10 cellular contexts compared by ENCODE assay signal in the genomic region with DNA sequence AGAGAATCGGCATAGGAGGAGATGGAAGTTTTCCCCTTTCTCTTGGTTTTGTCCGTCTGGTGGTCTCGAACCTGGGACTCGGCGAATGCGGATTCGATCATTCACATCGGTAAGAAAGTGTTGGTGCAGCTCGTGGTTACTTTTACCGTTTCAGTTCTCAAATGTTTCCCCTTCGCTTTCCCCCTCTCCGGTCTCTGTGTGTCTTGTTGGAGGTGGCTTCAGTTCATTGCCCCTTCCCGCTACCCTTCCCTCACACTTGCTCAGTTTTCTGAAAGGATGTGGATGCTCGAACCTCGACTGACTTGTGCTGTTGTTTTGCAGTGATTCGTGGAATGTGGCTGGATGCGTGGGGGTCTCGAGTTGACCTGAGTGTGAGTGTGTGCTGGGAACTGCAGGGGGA. TPM values are rescaled to one million over a fixed set of nuclear protein-coding genes. Genes with fewer than 3 reads are reported as not detected.
DNase-seq lines count a peak whose midpoint lies in the region; TF ChIP-seq lines count a peak whose summit lies in the region.
"Had no signal": no experiment of that assay in that cellular context is flagged by ENCODE, and none has a peak within 500 bp of the region (broad histone marks: within the 10 kb centered on the region; RNA-seq: fewer than 3 reads in every experiment).

No MANE protein-coding gene starts in this region.

- peak overlapping the region; percentile 80 for H3K4me2 ChIP-seq in neural cell (ENCODE audit: low read length)

- H3K79me2 ChIP-seq in neural cell (replicated peaks; ENCODE audit: insufficient read depth, low read length): peaks cover 26% of the 10 kb centered on the region

- H2AFZ ChIP-seq in neural cell (ENCODE audit: low read depth, low read length): peak overlapping the region; percentile 57

- peak overlapping the region in 56 of 59 donors; percentile 51 to 95 (median 84) for H3K27ac ChIP-seq in dorsolateral prefrontal cortex
- H3K27ac ChIP-seq in neural cell (ENCODE audit: low read length): peak overlapping the region; percentile 82

- TF ChIP-seq RAD21 in neural cell (conservative IDR thresholded peaks at IDR 0.05): no peak

- no peak for TF ChIP-seq CTCF in dorsolateral prefrontal cortex (IDR thresholded peaks at IDR 0.05 in 54 of 56, conservative IDR thresholded peaks at IDR 0.05 in 2 of 56; ENCODE audit: low read depth in 1 of 56, partially characterized antibody in 56 of 56)
- peak; percentile 9 for TF ChIP-seq CTCF in neural cell (IDR thresholded peaks at IDR 0.05; ENCODE audit: poor library complexity, severe bottlenecking)

- H3K9me2 ChIP-seq in neural cell (ENCODE audit: insufficient read depth, low read length): no peaks in the 10 kb centered on the region

- TF ChIP-seq EP300 in neural cell (conservative IDR thresholded peaks at IDR 0.05; ENCODE audit: poor library complexity, severe bottlenecking): no peak

- H3K36me3 ChIP-seq in neural cell (ENCODE audit: insufficient read depth, low read length): no peaks in the 10 kb centered on the region

- H3K9me3 ChIP-seq in neural cell (ENCODE audit: low read length): no peaks in the 10 kb centered on the region

- H3K9ac ChIP-seq in neural cell (ENCODE audit: low read length): peak overlapping the region; percentile 75

- H3K4me3 ChIP-seq in dorsolateral prefrontal cortex (peak overlapping the region; percentile 53 to 90 (median 70)), neural cell (ENCODE audit: low read length) (peak overlapping the region; percentile 80)

- no peaks in the 10 kb centered on the region for H4K20me1 ChIP-seq in neural cell (ENCODE audit: insufficient read depth)

- DNase-seq in Ammon's horn (ENCODE audit: low spot score) (peak; percentile 28), HK-2 (ENCODE audit: unreplicated experiment) (peak; percentile 8), dorsolateral prefrontal cortex (peak in 4 of 10 donors; percentile 8 to 41 (median 22)), dermis blood vessel endothelial cell (no peak), MV-4-11 (lab: John Stamatoyannopoulos, UW) (no peak)
- DNase-seq in activated naive CD4-positive, alpha-beta T cell treated with anti-CD3 and anti-CD28 coated beads, Interleukin-2, amount 50 U/mL, for 16 hours: no peak
- no peak for DNase-seq in activated T-cell treated with anti-CD3 and anti-CD28 coated beads, Interleukin-2, amount 50 U/mL, for 48 hours
- DNase-seq: effector memory CD4-positive, alpha-beta T cell had no signal

- peaks cover 10% of the 10 kb centered on the region for H3F3A ChIP-seq in neural cell (ENCODE audit: insufficient read depth, low read length, poor library complexity, severe bottlenecking)

- H3K27me3 ChIP-seq in dorsolateral prefrontal cortex (peaks cover 0 to 15% (median 0%) of the 10 kb centered on the region in 45 donors), neural cell (ENCODE audit: insufficient read depth, low read depth, low read length) (peaks cover 12% of the 10 kb centered on the region)

- intact Hi-C loops in dorsolateral prefrontal cortex (cut with DNase I): loop anchor here (5.0 to 10.0 kb wide), 3 partner anchors 80 to 250 kb away; no protein-coding TSS in a partner anchor

TF ChIP-seq in neural cell, 6 proteins besides CTCF, POLR2A, EP300 and RAD21:
- TF ChIP-seq MXI1 (conservative IDR thresholded peaks at IDR 0.05; ENCODE audit: poor library complexity, severe bottlenecking): no peak
- no peak for TF ChIP-seq TAF1 (IDR thresholded peaks at IDR 0.05; ENCODE audit: low read depth)
- no peak for TF ChIP-seq EZH2 (IDR thresholded peaks at IDR 0.05; ENCODE audit: borderline replicate concordance, insufficient read depth, low read length, poor library complexity, severe bottlenecking)
- TF ChIP-seq, protein P1, sequence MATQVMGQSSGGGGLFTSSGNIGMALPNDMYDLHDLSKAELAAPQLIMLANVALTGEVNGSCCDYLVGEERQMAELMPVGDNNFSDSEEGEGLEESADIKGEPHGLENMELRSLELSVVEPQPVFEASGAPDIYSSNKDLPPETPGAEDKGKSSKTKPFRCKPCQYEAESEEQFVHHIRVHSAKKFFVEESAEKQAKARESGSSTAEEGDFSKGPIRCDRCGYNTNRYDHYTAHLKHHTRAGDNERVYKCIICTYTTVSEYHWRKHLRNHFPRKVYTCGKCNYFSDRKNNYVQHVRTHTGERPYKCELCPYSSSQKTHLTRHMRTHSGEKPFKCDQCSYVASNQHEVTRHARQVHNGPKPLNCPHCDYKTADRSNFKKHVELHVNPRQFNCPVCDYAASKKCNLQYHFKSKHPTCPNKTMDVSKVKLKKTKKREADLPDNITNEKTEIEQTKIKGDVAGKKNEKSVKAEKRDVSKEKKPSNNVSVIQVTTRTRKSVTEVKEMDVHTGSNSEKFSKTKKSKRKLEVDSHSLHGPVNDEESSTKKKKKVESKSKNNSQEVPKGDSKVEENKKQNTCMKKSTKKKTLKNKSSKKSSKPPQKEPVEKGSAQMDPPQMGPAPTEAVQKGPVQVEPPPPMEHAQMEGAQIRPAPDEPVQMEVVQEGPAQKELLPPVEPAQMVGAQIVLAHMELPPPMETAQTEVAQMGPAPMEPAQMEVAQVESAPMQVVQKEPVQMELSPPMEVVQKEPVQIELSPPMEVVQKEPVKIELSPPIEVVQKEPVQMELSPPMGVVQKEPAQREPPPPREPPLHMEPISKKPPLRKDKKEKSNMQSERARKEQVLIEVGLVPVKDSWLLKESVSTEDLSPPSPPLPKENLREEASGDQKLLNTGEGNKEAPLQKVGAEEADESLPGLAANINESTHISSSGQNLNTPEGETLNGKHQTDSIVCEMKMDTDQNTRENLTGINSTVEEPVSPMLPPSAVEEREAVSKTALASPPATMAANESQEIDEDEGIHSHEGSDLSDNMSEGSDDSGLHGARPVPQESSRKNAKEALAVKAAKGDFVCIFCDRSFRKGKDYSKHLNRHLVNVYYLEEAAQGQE (IDR thresholded peaks at IDR 0.05; ENCODE audit: borderline replicate concordance): no peak
- TF ChIP-seq POLR2AphosphoS5 (IDR thresholded peaks at IDR 0.05): no peak
- TF ChIP-seq SMC3 (conservative IDR thresholded peaks at IDR 0.05; ENCODE audit: poor library complexity): no peak

RNA-seq across cellular contexts. Expression of a gene that starts 0.9 kb away (rescaled TPM):
- total RNA-seq in dorsolateral prefrontal cortex: 10 to 100 TPM in 93 of 120 experiments, 1 to 10 TPM in 27; 4.0 to 21.4 (median 12.2) TPM
- polyA plus RNA-seq in neural cell: 14.9 and 18.4 TPM in 2 replicates
- 126 and 166 TPM in 2 replicates for polyA minus RNA-seq in neural cell
- total RNA-seq in dermis blood vessel endothelial cell: not detected in 2 replicates
- total RNA-seq: pulmonary artery endothelial cell had no signal

Comparison
In these comparisons a context has a peak if more than half of its experiments do, and no peak if none do; other contexts are left out.
1. DNase-seq: peak in Ammon's horn (single experiment) and HK-2 (single experiment); none in dermis blood vessel endothelial cell (single experiment), activated naive CD4-positive, alpha-beta T cell treated with anti-CD3 and anti-CD28 coated beads, Interleukin-2, amount 50 U/mL, for 16 hours (single experiment), MV-4-11 (single experiment) and activated T-cell treated with anti-CD3 and anti-CD28 coated beads, Interleukin-2, amount 50 U/mL, for 48 hours (0 of 2).